In the genomic region with DNA sequence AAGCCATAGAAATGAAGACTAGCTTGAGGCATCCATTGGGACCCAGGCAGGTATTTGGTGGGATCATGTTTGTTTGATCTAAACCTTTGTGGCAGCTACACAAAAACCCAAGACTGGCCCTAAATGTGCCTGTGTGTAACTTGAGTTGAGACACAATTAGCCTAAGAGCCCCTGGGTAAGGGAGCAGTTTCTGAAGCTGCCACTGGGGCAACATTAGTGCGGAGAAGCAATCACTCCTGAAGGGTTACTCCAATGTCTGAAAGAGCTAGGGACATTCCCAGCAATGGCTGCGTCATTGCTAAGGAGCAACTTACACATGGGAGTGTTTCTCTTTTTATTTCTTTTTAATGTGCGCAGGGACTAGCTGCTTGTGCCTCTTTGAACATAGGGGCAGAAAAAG, we compare ENCODE assay signal across 29 cellular contexts.
DNase-seq lines count a peak whose midpoint lies in the region; ATAC-seq and TF ChIP-seq lines count a peak whose summit lies in the region.
"Had no signal": no experiment of that assay in that cellular context is flagged by ENCODE, and none has a peak within 500 bp of the region (broad histone marks: within the 10 kb centered on the region; RNA-seq: fewer than 3 reads in every experiment).

No MANE protein-coding gene starts in this region.

- 0 out of 2 replicates have a peak, but pooled peaks cover 3% of the 10 kb centered on the region for H3K4me1 Mint-ChIP-seq in WTC11
- H3K4me1 Mint-ChIP-seq: activated CD4-positive, alpha-beta memory T cell treated with anti-CD3 and anti-CD28 coated beads, Interleukin-2, amount 10 ng/mL, durations not matched to agents 7 days and 5 days; immature natural killer cell had no signal

- TF ChIP-seq POLR2A in HCT116 (IDR thresholded peaks at IDR 0.05; ENCODE audit: borderline replicate concordance, extremely low read depth, insufficient read depth, insufficient read length) (no peak), Peyer's patch (IDR thresholded peaks at IDR 0.05) (no peak)

- no peak overlapping the region for H3K4me3 ChIP-seq in BE2C (ENCODE audit: low read depth, low read length)
- H3K4me3 ChIP-seq in HCT116 (replicated peaks in 1 of 2; ENCODE audit: low read depth in 1 of 2, low read length in 2 of 2), result no peak overlapping the region
- H3K4me3 ChIP-seq in Peyer's patch, result no peak overlapping the region
- H3K4me3 ChIP-seq: coronary artery, heart left ventricle, prostate gland, SJSA1, thoracic aorta had no signal

- H3K27ac ChIP-seq in HCT116 (ENCODE audit: low read depth, low read length) (no peak overlapping the region), Peyer's patch (no peak overlapping the region)
- H3K27ac ChIP-seq: coronary artery, heart left ventricle, prostate gland, SJSA1, thoracic aorta had no signal

- no peak overlapping the region for H3K4me3 Mint-ChIP-seq in WTC11
- H3K4me3 Mint-ChIP-seq: activated CD4-positive, alpha-beta memory T cell treated with anti-CD3 and anti-CD28 coated beads, Interleukin-2, amount 10 ng/mL, durations not matched to agents 7 days and 5 days; immature natural killer cell had no signal

- no peak overlapping the region for H3K4me2 ChIP-seq in HCT116 (ENCODE audit: low read length)

- H3K9me3 ChIP-seq in BE2C (no peaks in the 10 kb centered on the region), HCT116 (ENCODE audit: control insufficient read depth in 1 of 2, insufficient read depth in 1 of 2, low read depth in 1 of 2, low read length in 2 of 2) (no peaks in the 10 kb centered on the region), Peyer's patch (no peaks in the 10 kb centered on the region)
- H3K9me3 ChIP-seq: heart left ventricle, prostate gland, SJSA1, thoracic aorta had no signal

- intact Hi-C loops in HCT116 (cut with micrococcal nuclease) (loop anchor here (5.0 kb wide), 1 partner anchor 47 kb away; no protein-coding TSS in a partner anchor), sciatic nerve (cut with DNase I) (no loop called here)

- CTCF ChIA-PET in HCT116 (lab: Charles Lee) (no interaction called here), WTC11 (lab: Charles Lee) (interaction anchor here (0.7 to 1.9 kb wide), 13 partner anchors 8 to 311 kb away, joined by 3 to 19 read pairs (median 5); no protein-coding TSS in a partner anchor)

- TF ChIP-seq CTCF in BE2C (IDR thresholded peaks at IDR 0.05; ENCODE audit: low read depth, low read length) (0 out of 2 replicates have a peak, but pooled peaks have one; percentile 19), HCT116 (IDR thresholded peaks at IDR 0.05 in 2 of 3, conservative IDR thresholded peaks at IDR 0.05 in 1 of 3; ENCODE audit: borderline replicate concordance in 1 of 3, insufficient read depth in 1 of 3, low read depth in 2 of 3, low read length in 2 of 3) (peak in 1 of 3 experiments; percentile 27; a peak in 3 of 6 replicates), WTC11 (IDR thresholded peaks at IDR 0.05) (no peak), Peyer's patch (IDR thresholded peaks at IDR 0.05) (no peak)

- H2AFZ ChIP-seq in HCT116 (ENCODE audit: low read depth, low read length, poor library complexity, severe bottlenecking), result no peak overlapping the region

- H3K4me1 ChIP-seq in BE2C, result no peaks in the 10 kb centered on the region
- H3K4me1 ChIP-seq in HCT116 (ENCODE audit: control insufficient read depth in 1 of 2, insufficient read depth in 2 of 2, low read length in 2 of 2), result no peaks in the 10 kb centered on the region; a peak in 1 of 4 replicates
- no peaks in the 10 kb centered on the region for H3K4me1 ChIP-seq in Peyer's patch
- H3K4me1 ChIP-seq: heart left ventricle, prostate gland had no signal

- BruUV-seq in HCT116 (replicated peaks; lab: Mats Ljungman, UMichigan), result no TSS peak

- H3K9me3 Mint-ChIP-seq in WTC11, result no peaks in the 10 kb centered on the region
- H3K9me3 Mint-ChIP-seq: activated CD4-positive, alpha-beta memory T cell treated with anti-CD3 and anti-CD28 coated beads, Interleukin-2, amount 10 ng/mL, durations not matched to agents 7 days and 5 days; immature natural killer cell had no signal

- H3K36me3 Mint-ChIP-seq in WTC11, result no peaks in the 10 kb centered on the region
- H3K36me3 Mint-ChIP-seq: activated naive CD4-positive, alpha-beta T cell treated with anti-CD3 and anti-CD28 coated beads, Interleukin-2, amount 50 U/mL, for 72 hours; immature natural killer cell had no signal

- DNase-seq in BE2C (no peak), HCT116 (ENCODE audit: low read depth, low spot score) (no peak), WTC11 (ENCODE audit: low spot score) (peak; percentile 27), left kidney (ENCODE audit: low read depth, low spot score) (peak; percentile 18), sciatic nerve (ENCODE audit: low spot score) (no peak), Peyer's patch (no peak)
- DNase-seq: activated CD4-positive, alpha-beta memory T cell treated with anti-CD3 and anti-CD28 coated beads, Interleukin-2, amount 10 ng/mL, durations not matched to agents 7 days and 5 days; activated CD4-positive, CD25-positive, alpha-beta regulatory T cell treated with anti-CD3 and anti-CD28 coated beads, Interleukin-2, amount 50 U/mL, for 72 hours; activated CD8-positive, alpha-beta memory T cell treated with anti-CD3 and anti-CD28 coated beads, Interleukin-2, amount 50 U/mL, for 48 hours; effector memory CD4-positive, alpha-beta T cell; erythroblast; GDM1; heart left ventricle; immature natural killer cell; IMR-90; NCI-H1048; NCI-H1694; NCI-H2171 treated with DMSO at 0.1 percent for 48 hours; NCI-H524; stimulated activated CD4-positive, alpha-beta T cell treated with anti-CD3 and anti-CD28 coated beads, Interleukin-15, amount 100 ng/mL, for 24 hours; stimulated activated naive CD4-positive, alpha-beta T cell treated with Interleukin-2 at 50 U/mL for 16 hours had no signal

- POLR2A ChIA-PET in HCT116 (lab: Charles Lee) (interaction anchor here (0.6 kb wide), 1 partner anchor 11 kb away, joined by 4 read pairs; no protein-coding TSS in a partner anchor), WTC11 (lab: Charles Lee) (interaction anchor here (0.9 kb wide), 1 partner anchor 10 kb away, joined by 5 read pairs; no protein-coding TSS in a partner anchor)

- ATAC-seq in HCT116 (peak; percentile 70), WTC11 (peak; percentile 95), HG02840 (IDR thresholded peaks at IDR 0.05; ENCODE audit: low FRiP score, unreplicated experiment) (no peak), HG03520 (IDR thresholded peaks at IDR 0.05; ENCODE audit: unreplicated experiment) (no peak), sciatic nerve (no peak)
- ATAC-seq: activated naive CD4-positive, alpha-beta T cell treated with anti-CD3 and anti-CD28 coated beads, Interleukin-2, amount 50 U/mL, for 72 hours; heart left ventricle; left lobe of liver had no signal

- H3K27ac Mint-ChIP-seq in WTC11, result no peak overlapping the region; the same call in 1 of the 2 replicates
- H3K27ac Mint-ChIP-seq: activated CD4-positive, alpha-beta memory T cell treated with anti-CD3 and anti-CD28 coated beads, Interleukin-2, amount 10 ng/mL, durations not matched to agents 7 days and 5 days; activated naive CD4-positive, alpha-beta T cell treated with anti-CD3 and anti-CD28 coated beads, Interleukin-2, amount 50 U/mL, for 72 hours; immature natural killer cell had no signal

- no peaks in the 10 kb centered on the region for H3K9me2 ChIP-seq in HCT116 (ENCODE audit: insufficient read depth)

- H3K27me3 Mint-ChIP-seq in WTC11 (ENCODE audit: low read depth), result no peaks in the 10 kb centered on the region; the same call in 1 of the 2 replicates
- H3K27me3 Mint-ChIP-seq: activated CD4-positive, alpha-beta memory T cell treated with anti-CD3 and anti-CD28 coated beads, Interleukin-2, amount 10 ng/mL, durations not matched to agents 7 days and 5 days had no signal

- no peaks in the 10 kb centered on the region for H4K20me1 ChIP-seq in HCT116 (ENCODE audit: insufficient read depth)

- H3K9ac ChIP-seq in HCT116 (ENCODE audit: low read length), result no peak overlapping the region

- no peaks in the 10 kb centered on the region for H3K79me2 ChIP-seq in HCT116 (ENCODE audit: insufficient read depth, low read length)

- RAD21 ChIA-PET in HCT116 (lab: Charles Lee; ENCODE audit: low non-redundant PET in 1 of 2, low total read pairs in 2 of 2, uncharacterized antibody in 2 of 2, unreplicated experiment in 2 of 2), result interaction anchor here in 1 of 2 experiments (1.7 kb wide), 1 partner anchor 49 kb away, joined by 4 read pairs; no protein-coding TSS in a partner anchor

- H3K27me3 ChIP-seq in BE2C (no peaks in the 10 kb centered on the region; the same call in 1 of the 2 replicates), HCT116 (ENCODE audit: insufficient read depth, low read length) (no peaks in the 10 kb centered on the region), Peyer's patch (no peaks in the 10 kb centered on the region)
- H3K27me3 ChIP-seq: heart left ventricle, SJSA1 had no signal

- no peaks in the 10 kb centered on the region for H3K36me3 ChIP-seq in BE2C
- no peaks in the 10 kb centered on the region for H3K36me3 ChIP-seq in HCT116 (ENCODE audit: control insufficient read depth in 1 of 2, insufficient read depth in 2 of 2, low read length in 2 of 2)
- no peaks in the 10 kb centered on the region for H3K36me3 ChIP-seq in Peyer's patch
- H3K36me3 ChIP-seq: heart left ventricle, prostate gland, SJSA1, thoracic aorta had no signal

- TF ChIP-seq RAD21 in HCT116 (IDR thresholded peaks at IDR 0.05; ENCODE audit: low read depth), result no peak

TF ChIP-seq in HCT116, 20 proteins besides CTCF, POLR2A, EP300 and RAD21:
- no peak for TF ChIP-seq JUND (IDR thresholded peaks at IDR 0.05)
- no peak for TF ChIP-seq EGR1 (IDR thresholded peaks at IDR 0.05; ENCODE audit: low read depth)
- no peak for TF ChIP-seq SIN3A (IDR thresholded peaks at IDR 0.05; ENCODE audit: low read depth)
- no peak for TF ChIP-seq ELF1 (IDR thresholded peaks at IDR 0.05; ENCODE audit: borderline replicate concordance, low read depth)
- no peak for TF ChIP-seq CBX3 (IDR thresholded peaks at IDR 0.05; ENCODE audit: low read depth)

TF ChIP-seq in WTC11, 78 proteins besides CTCF, POLR2A, EP300 and RAD21:
- TF ChIP-seq, protein P1, sequence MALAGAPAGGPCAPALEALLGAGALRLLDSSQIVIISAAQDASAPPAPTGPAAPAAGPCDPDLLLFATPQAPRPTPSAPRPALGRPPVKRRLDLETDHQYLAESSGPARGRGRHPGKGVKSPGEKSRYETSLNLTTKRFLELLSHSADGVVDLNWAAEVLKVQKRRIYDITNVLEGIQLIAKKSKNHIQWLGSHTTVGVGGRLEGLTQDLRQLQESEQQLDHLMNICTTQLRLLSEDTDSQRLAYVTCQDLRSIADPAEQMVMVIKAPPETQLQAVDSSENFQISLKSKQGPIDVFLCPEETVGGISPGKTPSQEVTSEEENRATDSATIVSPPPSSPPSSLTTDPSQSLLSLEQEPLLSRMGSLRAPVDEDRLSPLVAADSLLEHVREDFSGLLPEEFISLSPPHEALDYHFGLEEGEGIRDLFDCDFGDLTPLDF (CRISPR knock-in tag; IDR thresholded peaks at IDR 0.05), result no peak
- TF ChIP-seq, protein P2, sequence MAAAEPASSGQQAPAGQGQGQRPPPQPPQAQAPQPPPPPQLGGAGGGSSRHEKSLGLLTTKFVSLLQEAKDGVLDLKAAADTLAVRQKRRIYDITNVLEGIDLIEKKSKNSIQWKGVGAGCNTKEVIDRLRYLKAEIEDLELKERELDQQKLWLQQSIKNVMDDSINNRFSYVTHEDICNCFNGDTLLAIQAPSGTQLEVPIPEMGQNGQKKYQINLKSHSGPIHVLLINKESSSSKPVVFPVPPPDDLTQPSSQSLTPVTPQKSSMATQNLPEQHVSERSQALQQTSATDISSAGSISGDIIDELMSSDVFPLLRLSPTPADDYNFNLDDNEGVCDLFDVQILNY (CRISPR knock-in tag; IDR thresholded peaks at IDR 0.05), result no peak

Comparison
In these comparisons a context has a peak if more than half of its experiments do, and no peak if none do; other contexts are left out.
1. DNase-seq: peak in WTC11 (single experiment) and left kidney (single experiment); none in BE2C (single experiment), HCT116 (single experiment), sciatic nerve (single experiment) and Peyer's patch (0 of 3).
2. ATAC-seq: peak in HCT116 (single experiment) and WTC11 (single experiment); none in HG02840 (single experiment), HG03520 (single experiment) and sciatic nerve (single experiment).